Comparison of ENCODE assay signal across 1 cellular context in the genomic region with DNA sequence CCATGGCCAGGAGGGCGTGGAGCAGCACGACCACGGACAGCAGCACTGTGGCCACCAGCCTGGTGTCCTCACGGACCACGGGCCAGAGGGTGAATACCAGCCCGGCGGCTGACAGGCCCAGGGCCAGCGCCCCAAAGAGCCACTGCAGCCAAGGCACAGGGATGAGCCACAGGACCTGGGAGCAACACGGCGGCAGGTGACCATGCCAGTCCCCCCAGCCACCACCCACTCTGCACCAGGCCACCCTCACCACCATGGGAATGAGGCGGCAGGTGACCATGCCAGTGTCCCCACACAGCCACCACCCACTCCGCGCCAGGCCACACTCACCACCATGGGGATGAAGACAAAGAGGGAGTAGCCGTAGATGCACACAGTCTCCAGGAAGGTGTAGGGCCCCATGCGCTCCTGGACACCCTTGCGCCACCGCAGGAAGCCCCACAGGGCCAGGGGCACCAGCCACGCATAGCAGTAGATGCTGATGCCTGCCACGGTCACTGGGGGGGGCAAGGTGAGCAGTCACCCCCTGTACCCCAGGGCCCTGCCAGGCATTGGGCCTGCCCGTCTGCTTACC.
TF ChIP-seq lines count a peak whose summit lies in the region.

No MANE protein-coding gene starts in this region.

TF ChIP-seq in HepG2, 621 proteins besides CTCF, POLR2A, EP300 and RAD21:
- TF ChIP-seq RBFOX2 (IDR thresholded peaks at IDR 0.05; ENCODE audit: low read depth, low read length): peak; percentile 61; the same call in 1 of the 2 replicates
- TF ChIP-seq JUNB (CRISPR knock-in tag; IDR thresholded peaks at IDR 0.05; ENCODE audit: borderline replicate concordance): 0 out of 2 replicates have a peak, but pooled peaks have one; percentile 17
- TF ChIP-seq RCOR2 (CRISPR knock-in tag; IDR thresholded peaks at IDR 0.05): no peak
- TF ChIP-seq ZNF274 (CRISPR knock-in tag; IDR thresholded peaks at IDR 0.05): no peak
- TF ChIP-seq AGO2 (optimal IDR thresholded peaks at IDR 0.05; ENCODE audit: low read depth, low read length): peak; percentile 92
- TF ChIP-seq, protein P1, sequence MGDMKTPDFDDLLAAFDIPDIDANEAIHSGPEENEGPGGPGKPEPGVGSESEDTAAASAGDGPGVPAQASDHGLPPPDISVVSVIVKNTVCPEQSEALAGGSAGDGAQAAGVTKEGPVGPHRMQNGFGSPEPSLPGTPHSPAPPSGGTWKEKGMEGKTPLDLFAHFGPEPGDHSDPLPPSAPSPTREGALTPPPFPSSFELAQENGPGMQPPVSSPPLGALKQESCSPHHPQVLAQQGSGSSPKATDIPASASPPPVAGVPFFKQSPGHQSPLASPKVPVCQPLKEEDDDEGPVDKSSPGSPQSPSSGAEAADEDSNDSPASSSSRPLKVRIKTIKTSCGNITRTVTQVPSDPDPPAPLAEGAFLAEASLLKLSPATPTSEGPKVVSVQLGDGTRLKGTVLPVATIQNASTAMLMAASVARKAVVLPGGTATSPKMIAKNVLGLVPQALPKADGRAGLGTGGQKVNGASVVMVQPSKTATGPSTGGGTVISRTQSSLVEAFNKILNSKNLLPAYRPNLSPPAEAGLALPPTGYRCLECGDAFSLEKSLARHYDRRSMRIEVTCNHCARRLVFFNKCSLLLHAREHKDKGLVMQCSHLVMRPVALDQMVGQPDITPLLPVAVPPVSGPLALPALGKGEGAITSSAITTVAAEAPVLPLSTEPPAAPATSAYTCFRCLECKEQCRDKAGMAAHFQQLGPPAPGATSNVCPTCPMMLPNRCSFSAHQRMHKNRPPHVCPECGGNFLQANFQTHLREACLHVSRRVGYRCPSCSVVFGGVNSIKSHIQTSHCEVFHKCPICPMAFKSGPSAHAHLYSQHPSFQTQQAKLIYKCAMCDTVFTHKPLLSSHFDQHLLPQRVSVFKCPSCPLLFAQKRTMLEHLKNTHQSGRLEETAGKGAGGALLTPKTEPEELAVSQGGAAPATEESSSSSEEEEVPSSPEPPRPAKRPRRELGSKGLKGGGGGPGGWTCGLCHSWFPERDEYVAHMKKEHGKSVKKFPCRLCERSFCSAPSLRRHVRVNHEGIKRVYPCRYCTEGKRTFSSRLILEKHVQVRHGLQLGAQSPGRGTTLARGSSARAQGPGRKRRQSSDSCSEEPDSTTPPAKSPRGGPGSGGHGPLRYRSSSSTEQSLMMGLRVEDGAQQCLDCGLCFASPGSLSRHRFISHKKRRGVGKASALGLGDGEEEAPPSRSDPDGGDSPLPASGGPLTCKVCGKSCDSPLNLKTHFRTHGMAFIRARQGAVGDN (CRISPR knock-in tag; IDR thresholded peaks at IDR 0.05): peak; percentile 19; the same call in 1 of the 2 replicates
